In the genomic region with DNA sequence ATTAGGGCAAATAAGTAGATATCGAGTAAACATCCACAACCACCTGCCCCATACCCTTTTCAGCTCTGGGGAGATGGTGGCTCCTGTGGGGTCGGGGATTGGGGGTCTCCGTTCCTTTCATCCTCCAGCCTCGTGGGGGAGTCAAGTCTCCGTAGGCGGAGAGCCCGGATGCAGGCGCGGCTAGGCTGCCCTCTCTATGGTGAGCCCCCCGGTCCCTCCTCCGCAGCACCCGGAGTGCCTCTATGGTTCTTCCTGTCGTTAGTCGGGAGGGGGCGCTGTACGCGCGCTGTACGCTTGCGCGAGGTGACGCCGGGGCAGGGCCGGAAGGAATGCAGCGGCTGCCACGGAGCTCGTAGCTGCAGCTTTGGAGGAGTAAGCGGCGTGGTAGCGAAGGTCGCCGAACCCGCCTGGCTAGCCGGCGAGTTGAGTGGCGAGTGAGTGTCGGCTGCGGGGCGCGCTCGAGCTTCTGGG, we compare ENCODE assay signal across 8 cellular contexts. TPM values are rescaled to one million over a fixed set of nuclear protein-coding genes. Genes with fewer than 3 reads are reported as not detected.
A peak's percentile ranks its signal among the peaks of the same experiment; 100 is the strongest.
DNase-seq lines count a peak whose midpoint lies in the region; ATAC-seq and TF ChIP-seq lines count a peak whose summit lies in the region.

No MANE protein-coding gene starts in this region.

- H3F3A ChIP-seq in OCI-LY1 (ENCODE audit: insufficient read depth, low read length) = no peaks in the 10 kb centered on the region

- peak; percentile 76 for DNase-seq in DMS114 treated with DMSO at 0.1 percent for 48 hours (lab: John Stamatoyannopoulos, UW; ENCODE audit: unreplicated experiment)
- peak; percentile 89 for DNase-seq in activated T-cell treated with anti-CD3 and anti-CD28 coated beads for 4 hours
- peak; percentile 46 for DNase-seq in epithelial cell of prostate (ENCODE audit: low read depth, low spot score)
- DNase-seq in mucosa of descending colon = peak; percentile 88 to 95 (median 93)
- DNase-seq in stimulated activated CD8-positive, alpha-beta memory T cell treated with anti-CD3 and anti-CD28 coated beads, Interleukin-4, amount 100 ng/mL, for 1 hour (ENCODE audit: low read depth in 2 of 2, low spot score in 1 of 2) = peak; percentile 84 to 85

- H3K27me3 ChIP-seq in HUES48 (ENCODE audit: control insufficient read depth, insufficient read depth, low read length) (no peaks in the 10 kb centered on the region), OCI-LY1 (ENCODE audit: insufficient read depth, low read length) (no peaks in the 10 kb centered on the region)

- no peak overlapping the region for H2AFZ ChIP-seq in OCI-LY1 (ENCODE audit: low read length)

- TF ChIP-seq CTCF in OCI-LY1 (IDR thresholded peaks at IDR 0.05; ENCODE audit: low read length) = peak; percentile 83
- TF ChIP-seq CTCF in mucosa of descending colon (IDR thresholded peaks at IDR 0.05) = peak; percentile 69

- peak overlapping the region; percentile 83 for H3K4me2 ChIP-seq in OCI-LY1 (ENCODE audit: low read length)

- H3K4me1 ChIP-seq in HUES48 (ENCODE audit: control insufficient read depth, insufficient read depth, low read length) (no peaks in the 10 kb centered on the region), OCI-LY1 (ENCODE audit: insufficient read depth, low read length, severe bottlenecking) (peaks cover 8% of the 10 kb centered on the region), mucosa of descending colon (ENCODE audit: low read depth) (peaks cover 5% of the 10 kb centered on the region)

- H3K9me3 ChIP-seq in HUES48 (ENCODE audit: control insufficient read depth, insufficient read depth, low read length) (no peaks in the 10 kb centered on the region), OCI-LY1 (ENCODE audit: low read length) (no peaks in the 10 kb centered on the region), mucosa of descending colon (no peaks in the 10 kb centered on the region)

- H3K36me3 ChIP-seq in HUES48 (ENCODE audit: control insufficient read depth, insufficient read depth, low read length) (peaks cover 28% of the 10 kb centered on the region), OCI-LY1 (ENCODE audit: insufficient read depth, low read length) (peaks cover 27% of the 10 kb centered on the region), mucosa of descending colon (ENCODE audit: low read depth) (peaks cover 4% of the 10 kb centered on the region)

- peak overlapping the region; percentile 66 for H3K9ac ChIP-seq in HUES48 (ENCODE audit: low read depth, low read length)
- peak overlapping the region; percentile 82 for H3K9ac ChIP-seq in OCI-LY1 (ENCODE audit: low read length)

- intact Hi-C loops in mucosa of descending colon (cut with DNase I, micrococcal nuclease) = no loop called here

- peak; percentile 95 for ATAC-seq in GM21423 (IDR thresholded peaks at IDR 0.05; ENCODE audit: unreplicated experiment)
- peak; percentile 98 for ATAC-seq in mucosa of descending colon

- H3K79me2 ChIP-seq in OCI-LY1 (ENCODE audit: insufficient read depth, low read length) = no peaks in the 10 kb centered on the region

- H4K20me1 ChIP-seq in OCI-LY1 (ENCODE audit: insufficient read depth, low read length) = no peaks in the 10 kb centered on the region

- no peaks in the 10 kb centered on the region for H3K9me2 ChIP-seq in OCI-LY1 (ENCODE audit: low read depth, low read length)

- peak overlapping the region; percentile 92 for H3K27ac ChIP-seq in HUES48 (ENCODE audit: low read depth, low read length)
- H3K27ac ChIP-seq in OCI-LY1 (ENCODE audit: low read depth, low read length, poor library complexity, severe bottlenecking) = peak overlapping the region; percentile 19
- H3K27ac ChIP-seq in epithelial cell of prostate = peak overlapping the region; percentile 55

- H3K4me3 ChIP-seq in HUES48 (ENCODE audit: low read depth, low read length) = peak overlapping the region; percentile 69
- H3K4me3 ChIP-seq in OCI-LY1 (ENCODE audit: low read depth, low read length, poor library complexity, severe bottlenecking) = peak overlapping the region; percentile 78
- H3K4me3 ChIP-seq in mucosa of descending colon = peak overlapping the region; percentile 78

RNA-seq across cellular contexts. Expression of gene MMD2, which starts 14.8 kb away (rescaled TPM):
- under 1 TPM in 1 of 3 donors, not detected in 2; 0.47 TPM for total RNA-seq in mucosa of descending colon

Comparison
In these comparisons a context has a peak if more than half of its experiments do, and no peak if none do; other contexts are left out.
1. Peak in every context shown above with its lines: DNase-seq, ATAC-seq, H3K4me3 ChIP-seq and H3K27ac ChIP-seq.
2. H3K27ac ChIP-seq: peak in every context shown above with its lines; median percentile 92 in HUES48; 55 in epithelial cell of prostate; 19 in OCI-LY1.